24 cellular contexts compared by ENCODE assay signal in genomic region chr1:245484176-245484575, GRCh38.
DNase-seq lines count a peak whose midpoint lies in the region; ATAC-seq, FAIRE-seq and TF ChIP-seq lines count a peak whose summit lies in the region.
"Had no signal": no experiment of that assay in that cellular context is flagged by ENCODE, and none has a peak within 500 bp of the region (broad histone marks: within the 10 kb centered on the region; RNA-seq: fewer than 3 reads in every experiment).

No MANE protein-coding gene starts in this region.

- no peak for FAIRE-seq in urothelium cell line (lab: Jason Lieb, UNC)
- FAIRE-seq: A549, D721Med, HepG2 had no signal

- H3K4me3 ChIP-seq in iPS-20b (ENCODE audit: low read length): peak overlapping the region; percentile 30; the same call in 1 of the 2 replicates
- H3K4me3 ChIP-seq in MM.1S (ENCODE audit: low read length): no peak overlapping the region
- H3K4me3 ChIP-seq: A549; BLaER1 treated with 17β-estradiol and CSF1 and Interleukin-3, amounts not matched to agents 10 nM and 100 nM; SJSA1 had no signal

- peak; percentile 90 for ATAC-seq in WTC11
- ATAC-seq in HG03439 (IDR thresholded peaks at IDR 0.05; ENCODE audit: unreplicated experiment): no peak
- ATAC-seq: A549, HepG2, T-cell had no signal

- H3K27me3 Mint-ChIP-seq in H9 (ENCODE audit: low read depth) (peaks cover 34% of the 10 kb centered on the region), WTC11 (ENCODE audit: low read depth) (peaks cover 8% of the 10 kb centered on the region)
- H3K27me3 Mint-ChIP-seq: CD4-positive, alpha-beta T cell had no signal

- no peak overlapping the region for H4K91ac ChIP-seq in H9 (ENCODE audit: insufficient read length, low read depth, low read length)

- H2BK5ac ChIP-seq in H9 (ENCODE audit: insufficient read length, low read length): no peak overlapping the region

- no peak overlapping the region for H2BK15ac ChIP-seq in H9 (ENCODE audit: low read depth, low read length)

- H3K4me1 Mint-ChIP-seq in H9: peaks cover 32 to 36% of the 10 kb centered on the region in 2 experiments
- H3K4me1 Mint-ChIP-seq in WTC11: peaks cover 32% of the 10 kb centered on the region
- H3K4me1 Mint-ChIP-seq: T-cell had no signal

- no peak overlapping the region for H2AFZ ChIP-seq in H9 (ENCODE audit: low read length)
- no peak overlapping the region for H2AFZ ChIP-seq in MM.1S (ENCODE audit: low read length)

- no peak overlapping the region for H2BK120ac ChIP-seq in H9 (ENCODE audit: low read depth, low read length, poor library complexity, severe bottlenecking)

- H3K9me3 Mint-ChIP-seq in H9 (no peaks in the 10 kb centered on the region), WTC11 (no peaks in the 10 kb centered on the region)
- H3K9me3 Mint-ChIP-seq: CD4-positive, alpha-beta T cell; T-cell had no signal

- H3K36me3 ChIP-seq in iPS-20b (ENCODE audit: insufficient read depth, low read depth, low read length) (no peaks in the 10 kb centered on the region), MM.1S (replicated peaks; ENCODE audit: insufficient read depth, low read length) (no peaks in the 10 kb centered on the region)
- H3K36me3 ChIP-seq: BLaER1 treated with 17β-estradiol and CSF1 and Interleukin-3, amounts not matched to agents 10 nM and 100 nM; SJSA1 had no signal

- no peaks in the 10 kb centered on the region for H3K36me3 Mint-ChIP-seq in H9 (ENCODE audit: insufficient read depth in 1 of 3, low read depth in 3 of 3)
- H3K36me3 Mint-ChIP-seq in WTC11: no peaks in the 10 kb centered on the region
- H3K36me3 Mint-ChIP-seq: T-cell had no signal

- peak overlapping the region in 1 of 2 experiments; percentile 18; a peak in 2 of 5 replicates for H3K4me3 Mint-ChIP-seq in H9
- peak overlapping the region; percentile 20 for H3K4me3 Mint-ChIP-seq in WTC11
- H3K4me3 Mint-ChIP-seq: CD4-positive, alpha-beta T cell; T-cell had no signal

- H4K20me1 ChIP-seq in H9 (ENCODE audit: control insufficient read depth, insufficient read depth, insufficient read length): no peaks in the 10 kb centered on the region
- no peaks in the 10 kb centered on the region for H4K20me1 ChIP-seq in MM.1S (ENCODE audit: insufficient read depth, low read length)
- H4K20me1 ChIP-seq: BLaER1 treated with 17β-estradiol and CSF1 and Interleukin-3, amounts not matched to agents 10 nM and 100 nM had no signal

- H2AK5ac ChIP-seq in H9 (ENCODE audit: insufficient read length, low read length): no peak overlapping the region

- H3K4me1 ChIP-seq in H9 (ENCODE audit: insufficient read depth, low read length) (peaks cover 10% of the 10 kb centered on the region), iPS-20b (ENCODE audit: insufficient read depth, low read length) (peaks cover 21% of the 10 kb centered on the region; the same call in 1 of the 2 replicates), MM.1S (ENCODE audit: low read length) (0 out of 2 replicates have a peak, but pooled peaks cover 4% of the 10 kb centered on the region)
- H3K4me1 ChIP-seq: A549, SJSA1 had no signal

- no peaks in the 10 kb centered on the region for H3K79me2 ChIP-seq in H9 (ENCODE audit: insufficient read depth, low read length)
- H3K79me2 ChIP-seq in MM.1S (ENCODE audit: low read length): no peaks in the 10 kb centered on the region

- DNase-seq in H9: peak; percentile 46
- no peak for DNase-seq in WTC11 (ENCODE audit: low spot score)
- peak; percentile 3 for DNase-seq in superior temporal gyrus (ENCODE audit: extremely low spot score)
- no peak for DNase-seq in urothelium cell line (ENCODE audit: low spot score)
- no peak for DNase-seq in MM.1S
- DNase-seq: AML-193; CD4-positive, alpha-beta T cell; HCEC 1CT; Karpas-422; NCI-H1105 treated with DMSO at 0.1 percent for 48 hours; NCI-H146; NCI-H1930; NCI-H446; NCI-H526; Right ventricle myocardium superior; RPMI8226; T-cell had no signal

- peak overlapping the region; percentile 0 for H3K4me2 ChIP-seq in H9 (ENCODE audit: insufficient read depth, insufficient read length, low read length)
- H3K4me2 ChIP-seq in MM.1S (ENCODE audit: low read depth, low read length): no peak overlapping the region
- H3K4me2 ChIP-seq: A549 had no signal

- no peaks in the 10 kb centered on the region for H3F3A ChIP-seq in MM.1S (ENCODE audit: insufficient read depth, low read length)

- H3K27ac ChIP-seq in H9 (ENCODE audit: insufficient read length, low read depth, low read length) (no peak overlapping the region), iPS-20b (ENCODE audit: low read length) (no peak overlapping the region), MM.1S (ENCODE audit: low read length) (no peak overlapping the region)
- H3K27ac ChIP-seq: A549, SJSA1 had no signal

- H2BK12ac ChIP-seq in H9 (ENCODE audit: insufficient read length, low read depth, low read length): no peak overlapping the region

- TF ChIP-seq CTCF in H9 (conservative IDR thresholded peaks at IDR 0.05) (no peak), WTC11 (IDR thresholded peaks at IDR 0.05) (no peak), MM.1S (IDR thresholded peaks at IDR 0.05; ENCODE audit: low read length) (no peak)

- WGBS in H9 (ENCODE audit: extremely low coverage, insufficient read length, low lambda C conversion rate): no CpG with 5 or more reads among the region's 2 CpGs

- H3K79me1 ChIP-seq in H9 (ENCODE audit: insufficient read depth, low read depth, low read length, poor library complexity, severe bottlenecking): no peaks in the 10 kb centered on the region

- H2BK20ac ChIP-seq in H9 (ENCODE audit: low read depth, low read length, poor library complexity, severe bottlenecking): no peak overlapping the region

- H3K9me3 ChIP-seq in H9 (ENCODE audit: control insufficient read depth, low read depth, low read length) (no peaks in the 10 kb centered on the region), iPS-20b (ENCODE audit: insufficient read depth, low read depth, low read length) (no peaks in the 10 kb centered on the region), MM.1S (replicated peaks; ENCODE audit: insufficient read depth, low read length) (no peaks in the 10 kb centered on the region)
- H3K9me3 ChIP-seq: A549, SJSA1 had no signal

- H3K56ac ChIP-seq in H9 (ENCODE audit: insufficient read length, low read depth, low read length): no peak overlapping the region

- H3K23ac ChIP-seq in H9 (ENCODE audit: insufficient read length, low read depth, low read length): no peak overlapping the region

- POLR2A ChIA-PET in WTC11 (lab: Charles Lee): no interaction called here

- H3K27me3 ChIP-seq in H9 (ENCODE audit: insufficient read depth, low read length) (no peaks in the 10 kb centered on the region), iPS-20b (ENCODE audit: insufficient read depth, low read length) (no peaks in the 10 kb centered on the region), MM.1S (replicated peaks; ENCODE audit: insufficient read depth, low read length) (no peaks in the 10 kb centered on the region)
- H3K27me3 ChIP-seq: BLaER1 treated with 17β-estradiol and CSF1 and Interleukin-3, amounts not matched to agents 10 nM and 100 nM; SJSA1 had no signal

- H3K18ac ChIP-seq in H9 (ENCODE audit: insufficient read length, low read depth, low read length): no peak overlapping the region

- no peak overlapping the region for H3T11ph ChIP-seq in H9 (ENCODE audit: low read length)

- H3K27ac Mint-ChIP-seq in H9 (peak overlapping the region in 1 of 3 experiments; percentile 2; a peak in 1 of 7 replicates), WTC11 (no peak overlapping the region)
- H3K27ac Mint-ChIP-seq: CD4-positive, alpha-beta T cell; T-cell had no signal

- H3K9ac ChIP-seq in H9 (ENCODE audit: extremely low read depth, insufficient read length, low read length) (no peak overlapping the region), iPS-20b (ENCODE audit: low read depth, low read length) (no peak overlapping the region), MM.1S (ENCODE audit: low read length) (no peak overlapping the region)
- H3K9ac ChIP-seq: BLaER1 treated with 17β-estradiol and CSF1 and Interleukin-3, amounts not matched to agents 10 nM and 100 nM had no signal

- no peak overlapping the region for H3K14ac ChIP-seq in H9 (ENCODE audit: insufficient read depth, low read length)

- H3K4ac ChIP-seq in H9 (ENCODE audit: low read depth, low read length): no peak overlapping the region

- no peak overlapping the region for H4K5ac ChIP-seq in H9 (ENCODE audit: insufficient read length, low read depth, low read length)

- H3K23me2 ChIP-seq in H9 (ENCODE audit: insufficient read length, low read depth, low read length, poor library complexity, severe bottlenecking): no peaks in the 10 kb centered on the region

- no peaks in the 10 kb centered on the region for H3K9me2 ChIP-seq in MM.1S (replicated peaks; ENCODE audit: insufficient read depth, low read length)

- no peak overlapping the region for H4K8ac ChIP-seq in H9 (replicated peaks; ENCODE audit: insufficient read length, low read depth, low read length)

- CTCF ChIA-PET in WTC11 (lab: Charles Lee): interaction anchor here (1.0 kb wide), 1 partner anchor 328 kb away, joined by 4 read pairs; no protein-coding TSS in a partner anchor

TF ChIP-seq in WTC11, 78 proteins besides CTCF, POLR2A, EP300 and RAD21 (continues in another document):
- TF ChIP-seq IRF2 (CRISPR knock-in tag; IDR thresholded peaks at IDR 0.05; ENCODE audit: borderline replicate concordance, low read depth): no peak
- TF ChIP-seq E2F1 (CRISPR knock-in tag; IDR thresholded peaks at IDR 0.05): no peak

Comparison
In these comparisons a context has a peak if more than half of its experiments do, and no peak if none do; other contexts are left out.
1. DNase-seq: peak in H9 (single experiment) and superior temporal gyrus (single experiment); none in WTC11 (single experiment), urothelium cell line (single experiment) and MM.1S (single experiment).